ENCODE assay signal across 17 cellular contexts in the genomic region with DNA sequence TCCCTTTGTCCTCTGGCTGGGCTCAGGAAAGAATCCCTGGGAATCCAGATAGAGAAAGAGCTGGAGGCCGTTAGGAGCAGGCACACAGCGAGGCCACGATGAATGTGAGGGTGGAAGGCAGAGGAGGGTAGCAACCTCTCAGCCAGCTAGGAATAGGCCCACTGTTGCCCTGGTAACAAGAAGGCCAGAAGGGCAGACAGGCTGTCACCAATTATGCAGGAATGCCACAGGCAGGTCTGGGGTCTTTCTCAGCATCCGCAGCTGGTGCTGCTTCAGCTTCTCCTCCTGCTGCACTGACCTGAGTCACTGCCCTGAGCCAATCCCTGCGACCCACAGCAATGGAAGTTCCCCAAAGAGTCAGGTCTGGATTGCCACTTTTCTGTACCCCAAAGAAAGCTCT.
DNase-seq lines count a peak whose midpoint lies in the region; ATAC-seq and TF ChIP-seq lines count a peak whose summit lies in the region.
"Had no signal": no experiment of that assay in that cellular context is flagged by ENCODE, and none has a peak within 500 bp of the region (broad histone marks: within the 10 kb centered on the region; RNA-seq: fewer than 3 reads in every experiment).

No MANE protein-coding gene starts in this region.

- H3K4me1 ChIP-seq in Panc1 (ENCODE audit: control insufficient read depth, insufficient read depth, low read length) (no peaks in the 10 kb centered on the region), psoas muscle (no peaks in the 10 kb centered on the region)
- H3K4me1 ChIP-seq: heart right ventricle, parathyroid adenoma had no signal

- H3K36me3 ChIP-seq in H7 (replicated peaks; ENCODE audit: control insufficient read depth, insufficient read depth, low read length) (no peaks in the 10 kb centered on the region), Panc1 (ENCODE audit: control insufficient read depth, insufficient read depth, low read length) (no peaks in the 10 kb centered on the region), psoas muscle (ENCODE audit: insufficient read depth in 1 of 2, low read depth in 1 of 2) (no peaks in the 10 kb centered on the region)
- H3K36me3 ChIP-seq: heart right ventricle had no signal

- no peaks in the 10 kb centered on the region for H3K9me3 Mint-ChIP-seq in endothelial cell (ENCODE audit: unreplicated experiment)
- H3K9me3 Mint-ChIP-seq in neural crest cell = no peaks in the 10 kb centered on the region
- H3K9me3 Mint-ChIP-seq: central memory CD8-positive, alpha-beta T cell; effector memory CD8-positive, alpha-beta T cell had no signal

- POLR2A ChIA-PET in Panc1 (lab: Charles Lee) = no interaction called here

- BruUV-seq in Panc1 (replicated peaks; lab: Mats Ljungman, UMichigan) = no TSS peak

- H3K36me3 Mint-ChIP-seq in endothelial cell (ENCODE audit: low read depth, unreplicated experiment) = no peaks in the 10 kb centered on the region
- no peaks in the 10 kb centered on the region for H3K36me3 Mint-ChIP-seq in neural crest cell (ENCODE audit: low read depth)

- no peaks in the 10 kb centered on the region for H3K4me1 Mint-ChIP-seq in endothelial cell (ENCODE audit: unreplicated experiment)
- H3K4me1 Mint-ChIP-seq in neural crest cell = peaks cover 58% of the 10 kb centered on the region
- H3K4me1 Mint-ChIP-seq: central memory CD8-positive, alpha-beta T cell had no signal

- H3K27me3 Mint-ChIP-seq in endothelial cell (ENCODE audit: unreplicated experiment) (no peaks in the 10 kb centered on the region), neural crest cell (ENCODE audit: low read depth) (no peaks in the 10 kb centered on the region)

- no peak overlapping the region for H3K4me3 Mint-ChIP-seq in endothelial cell (ENCODE audit: unreplicated experiment)
- H3K4me3 Mint-ChIP-seq in neural crest cell = peak overlapping the region; percentile 42
- H3K4me3 Mint-ChIP-seq: central memory CD8-positive, alpha-beta T cell; effector memory CD8-positive, alpha-beta T cell had no signal

- peak; percentile 79 for DNase-seq in H7
- DNase-seq in Panc1 (ENCODE audit: low read depth, low spot score) = no peak
- DNase-seq in endothelial cell (ENCODE audit: low spot score) = peak; percentile 9
- peak; percentile 55 for DNase-seq in neural crest cell (ENCODE audit: low read depth, low spot score)
- no peak for DNase-seq in activated CD8-positive, alpha-beta memory T cell treated with anti-CD3 and anti-CD28 coated beads, Interleukin-2, amount 50 U/mL, for 4 hours
- no peak for DNase-seq in psoas muscle
- DNase-seq: activated CD4-positive, CD25-positive, alpha-beta regulatory T cell; effector memory CD8-positive, alpha-beta T cell; GDM1; heart right ventricle; left colon; Right ventricle myocardium superior; trophoblast cell had no signal

- in situ Hi-C loops in Panc1 (cut with HindIII; ENCODE audit: low pct_unique_long_range_greater_than_20kb, low sequenced_read_pairs) = no loop called here

- H3K4me3 ChIP-seq in H7 (ENCODE audit: insufficient read depth, low read depth, low read length) (no peak overlapping the region), Panc1 (ENCODE audit: low read depth in 2 of 2, low read length in 2 of 2) (no peak overlapping the region), psoas muscle (no peak overlapping the region)
- H3K4me3 ChIP-seq: heart right ventricle had no signal

- H3K9me3 ChIP-seq in Panc1 (ENCODE audit: control insufficient read depth, insufficient read depth, low read depth, low read length) (no peaks in the 10 kb centered on the region), psoas muscle (no peaks in the 10 kb centered on the region)
- H3K9me3 ChIP-seq: heart right ventricle had no signal

- intact Hi-C loops in Panc1 (cut with micrococcal nuclease; ENCODE audit: unreplicated experiment) = loop anchor here (2.0 to 5.0 kb wide), 3 partner anchors 130 to 324 kb away; no protein-coding TSS in a partner anchor
- intact Hi-C loops in psoas muscle (cut with DNase I) = loop anchor here (5.0 to 10.0 kb wide), 3 partner anchors 180 to 250 kb away; no protein-coding TSS in a partner anchor

- H3K27ac Mint-ChIP-seq in endothelial cell (ENCODE audit: unreplicated experiment) (no peak overlapping the region), neural crest cell (ENCODE audit: unreplicated experiment) (peak overlapping the region; percentile 89)
- H3K27ac Mint-ChIP-seq: effector memory CD8-positive, alpha-beta T cell had no signal

- H3K27ac ChIP-seq in Panc1 (ENCODE audit: low read length) = no peak overlapping the region
- no peak overlapping the region for H3K27ac ChIP-seq in psoas muscle
- H3K27ac ChIP-seq: heart right ventricle, parathyroid adenoma had no signal

- CTCF ChIA-PET in Panc1 (lab: Charles Lee) = interaction anchor here (0.6 to 1.0 kb wide), 3 partner anchors 9 to 272 kb away, joined by 3 to 5 read pairs (median 3); no protein-coding TSS in a partner anchor

- peak; percentile 47; the same call in 1 of the 2 replicates for ATAC-seq in Panc1
- ATAC-seq in HG02938 (IDR thresholded peaks at IDR 0.05; ENCODE audit: unreplicated experiment) = no peak
- no peak for ATAC-seq in GM18873 (IDR thresholded peaks at IDR 0.05; ENCODE audit: low FRiP score, unreplicated experiment)
- ATAC-seq in psoas muscle = no peak
- ATAC-seq: effector memory CD8-positive, alpha-beta T cell; heart right ventricle; left colon had no signal

- H3K27me3 ChIP-seq in H7 (ENCODE audit: control insufficient read depth, insufficient read depth, low read length) = no peaks in the 10 kb centered on the region
- H3K27me3 ChIP-seq in Panc1 (ENCODE audit: control insufficient read depth, insufficient read depth, low read length) = peaks cover 4% of the 10 kb centered on the region; the same call in 1 of the 2 replicates
- no peaks in the 10 kb centered on the region for H3K27me3 ChIP-seq in psoas muscle (ENCODE audit: insufficient read depth in 3 of 3, low read length in 2 of 3)

- WGBS in psoas muscle, 3 donors = 45 to 52% (median 49%) methylated on average over 5 of the region's 5 CpGs

- TF ChIP-seq CTCF in Panc1 (IDR thresholded peaks at IDR 0.05) (no peak), endothelial cell (IDR thresholded peaks at IDR 0.05; ENCODE audit: unreplicated experiment) (no peak), neural crest cell (conservative IDR thresholded peaks at IDR 0.05) (no peak), psoas muscle (IDR thresholded peaks at IDR 0.05) (no peak)

Comparison
In these comparisons a context has a peak if more than half of its experiments do, and no peak if none do; other contexts are left out.
1. DNase-seq: peak in H7 (single experiment), endothelial cell (single experiment) and neural crest cell (single experiment); none in Panc1 (single experiment), activated CD8-positive, alpha-beta memory T cell treated with anti-CD3 and anti-CD28 coated beads, Interleukin-2, amount 50 U/mL, for 4 hours (single experiment) and psoas muscle (0 of 2).